Comparison of ENCODE assay signal across 18 cellular contexts in the genomic region with DNA sequence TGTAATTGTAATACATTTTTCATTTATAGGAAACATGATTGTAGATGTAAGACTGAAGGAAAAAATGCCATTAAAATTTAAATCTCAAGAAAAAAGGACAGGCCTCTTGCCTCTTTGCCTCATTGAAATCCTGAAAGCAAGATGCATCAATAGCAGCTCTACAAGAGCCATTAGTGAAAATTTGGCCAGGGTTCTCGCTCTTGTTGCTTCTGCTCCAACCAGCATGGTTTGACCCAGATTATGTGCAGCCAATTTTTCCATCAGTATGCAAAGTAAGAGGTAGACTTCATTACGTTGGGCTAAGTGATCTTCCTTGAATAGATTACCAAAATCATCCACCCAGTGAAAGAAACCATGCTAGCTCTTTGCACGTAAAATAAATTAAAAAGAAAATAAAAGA.
"Had no signal": no experiment of that assay in that cellular context is flagged by ENCODE, and none has a peak within 500 bp of the region (broad histone marks: within the 10 kb centered on the region; RNA-seq: fewer than 3 reads in every experiment).

No MANE protein-coding gene starts in this region.

- H3K9me3 Mint-ChIP-seq: memory B cell, nephron had no signal

- H3K27me3 Mint-ChIP-seq: memory B cell, naive B cell had no signal

- H3K27ac Mint-ChIP-seq: memory B cell, nephron had no signal

- H3K4me3 ChIP-seq: heart right ventricle, pancreas, psoas muscle, stomach, thoracic aorta, transverse colon had no signal

- H3K4me1 ChIP-seq: pancreas, psoas muscle, stomach, transverse colon had no signal

- H3K27me3 ChIP-seq: heart right ventricle, pancreas, stomach, transverse colon had no signal

- H3K9me3 ChIP-seq: heart right ventricle, pancreas, psoas muscle, stomach, thoracic aorta, transverse colon had no signal

- H3K4me3 Mint-ChIP-seq: memory B cell, naive B cell, nephron had no signal

- H3K36me3 ChIP-seq: heart right ventricle, pancreas, stomach, thoracic aorta, transverse colon had no signal

- H3K27ac ChIP-seq: heart right ventricle, pancreas, psoas muscle, stomach, thoracic aorta, transverse colon had no signal

- DNase-seq: cortex of kidney; effector memory CD4-positive, alpha-beta T cell; heart right ventricle; kidney glomerular epithelial cell; naive B cell; occipital lobe; pancreas; psoas muscle; stimulated activated CD4-positive, alpha-beta T cell treated with anti-CD3 and anti-CD28 coated beads, Interleukin-2, amount 100 ng/mL, for 24 hours; stimulated activated CD4-positive, alpha-beta T cell treated with anti-CD3 and anti-CD28 coated beads, Interleukin-4, amount 100 ng/mL, for 4 hours; stimulated activated naive CD4-positive, alpha-beta T cell; stomach; transverse colon had no signal

- ATAC-seq: esophagus mucosa, heart right ventricle, pancreas, psoas muscle, sciatic nerve had no signal
